ENCODE assay signal across 36 cellular contexts in genomic region chr9:25017779-25018178, GRCh38.
"Had no signal": no experiment of that assay in that cellular context is flagged by ENCODE, and none has a peak within 500 bp of the region (broad histone marks: within the 10 kb centered on the region; RNA-seq: fewer than 3 reads in every experiment).

No MANE protein-coding gene starts in this region.

- H3K9me3 ChIP-seq: MG63 had no signal

- H3K4me3 ChIP-seq: MG63 had no signal

- H3K36me3 ChIP-seq: MG63 had no signal

- H3K27me3 ChIP-seq: MG63 had no signal

- DNase-seq: Kasumi-1, MG63, MM.1S, MV-4-11, NCI-H1048, NCI-H1092, NCI-H1092 treated with DMSO at 0.1 percent for 48 hours, NCI-H1105, NCI-H1105 treated with DMSO at 0.1 percent for 48 hours, NCI-H1417, NCI-H1417 treated with DMSO at 0.1 percent for 48 hours, NCI-H1436, NCI-H1436 treated with DMSO at 0.1 percent for 48 hours, NCI-H146, NCI-H1694, NCI-H1694 treated with DMSO at 0.1 percent for 48 hours, NCI-H187, NCI-H187 treated with DMSO at 0.1 percent for 48 hours, NCI-H1930, NCI-H2029, NCI-H2029 treated with DMSO at 0.1 percent for 48 hours, NCI-H2081, NCI-H2081 treated with DMSO at 0.1 percent for 48 hours, NCI-H2107, NCI-H2171, NCI-H2171 treated with DMSO at 0.1 percent for 48 hours, NCI-H2227 treated with DMSO at 0.1 percent for 48 hours, NCI-H226, NCI-H345, NCI-H446, NCI-H446 treated with DMSO at 0.1 percent for 48 hours, NCI-H510A, NCI-H510A treated with DMSO at 0.1 percent for 48 hours, NCI-H524, NCI-H524 treated with DMSO at 0.1 percent for 48 hours, NCI-H526 had no signal
